ENCODE assay signal across 10 cellular contexts in the genomic region with DNA sequence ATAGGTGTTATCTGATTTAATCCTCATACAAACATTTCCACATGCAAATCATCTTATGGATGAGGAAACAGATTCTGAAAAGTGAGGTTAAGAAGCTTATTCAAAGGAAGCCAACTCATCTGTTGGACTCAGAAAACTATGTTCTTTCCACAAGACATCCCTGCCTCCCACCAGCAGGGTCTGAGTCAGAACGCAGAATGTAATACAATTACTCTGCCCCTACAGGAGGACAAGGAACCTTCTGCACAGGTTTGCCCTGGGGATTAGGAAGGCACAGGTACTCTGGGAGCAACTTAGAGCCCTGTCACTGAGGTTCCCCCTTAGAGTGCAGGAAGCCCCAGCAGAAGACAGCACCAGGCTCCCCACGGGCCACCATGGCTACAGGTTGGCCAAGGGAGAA.
DNase-seq lines count a peak whose midpoint lies in the region; ATAC-seq and TF ChIP-seq lines count a peak whose summit lies in the region.
"Had no signal": no experiment of that assay in that cellular context is flagged by ENCODE, and none has a peak within 500 bp of the region (broad histone marks: within the 10 kb centered on the region; RNA-seq: fewer than 3 reads in every experiment).

No MANE protein-coding gene starts in this region.

- H3K9me3 Mint-ChIP-seq in GM23338, result no peaks in the 10 kb centered on the region
- no peaks in the 10 kb centered on the region for H3K9me3 Mint-ChIP-seq in stimulated activated naive B cell treated with anti-CD40 and anti-IgM and Interleukin-4, amounts not matched to agents 10 μg/mL and 1 μg/mL and 100 μg/mL, for 72 hours

- H4K20me1 ChIP-seq in GM23338 (replicated peaks; ENCODE audit: insufficient read depth), result no peaks in the 10 kb centered on the region

- 0 out of 4 replicates have a peak, but pooled peaks of 1 of the 2 experiments have one; percentile 9 for TF ChIP-seq CTCF in GM23338 (conservative IDR thresholded peaks at IDR 0.05; ENCODE audit: low read depth in 2 of 2)
- TF ChIP-seq CTCF in fibroblast of pulmonary artery (IDR thresholded peaks at IDR 0.05; ENCODE audit: low read length, missing control alignments), result peak; percentile 63

- H3K4me1 ChIP-seq in GM23338 (ENCODE audit: insufficient read depth), result peaks cover 23% of the 10 kb centered on the region

- DNase-seq in GM23338 (ENCODE audit: low spot score), result peak; percentile 40
- DNase-seq in SK-N-DZ (ENCODE audit: low spot score), result peak; percentile 15
- peak; percentile 86 for DNase-seq in fibroblast of pulmonary artery (ENCODE audit: low read depth)
- peak; percentile 71 for DNase-seq in renal cortical epithelial cell (ENCODE audit: low read depth)
- no peak for DNase-seq in NCI-H2107 treated with DMSO at 0.1 percent for 48 hours (lab: John Stamatoyannopoulos, UW; ENCODE audit: unreplicated experiment)
- no peak for DNase-seq in stimulated activated naive B cell treated with anti-CD40 and anti-IgM and Interleukin-4, amounts not matched to agents 10 μg/mL and 1 μg/mL and 100 μg/mL, for 72 hours
- DNase-seq in stimulated activated CD4-positive, alpha-beta T cell treated with anti-CD3 and anti-CD28 coated beads, Interleukin-4, amount 100 ng/mL, for 4 hours, result no peak
- no peak for DNase-seq in GF-D8 (lab: John Stamatoyannopoulos, UW)

- H3F3A ChIP-seq in GM23338 (replicated peaks; ENCODE audit: low read depth), result 0 out of 2 replicates have a peak, but pooled peaks cover 7% of the 10 kb centered on the region

- no peaks in the 10 kb centered on the region; the same call in 1 of the 2 replicates for H3K9me2 ChIP-seq in GM23338 (ENCODE audit: insufficient read depth)

- no peak overlapping the region for H3K4me2 ChIP-seq in GM23338

- peaks cover 6% of the 10 kb centered on the region; the same call in 1 of the 2 replicates for H3K79me2 ChIP-seq in GM23338 (replicated peaks; ENCODE audit: insufficient read depth)

- no peak overlapping the region for H3K27ac ChIP-seq in GM23338 (ENCODE audit: low read depth)
- H3K27ac ChIP-seq: SK-N-MC had no signal

- no peak overlapping the region for H3K4me3 Mint-ChIP-seq in GM23338
- H3K4me3 Mint-ChIP-seq in stimulated activated naive B cell treated with anti-CD40 and anti-IgM and Interleukin-4, amounts not matched to agents 10 μg/mL and 1 μg/mL and 100 μg/mL, for 72 hours, result no peak overlapping the region

- H3K4me1 Mint-ChIP-seq in GM23338, result peaks cover 52% of the 10 kb centered on the region
- peaks cover 11 to 14% of the 10 kb centered on the region in 2 donors for H3K4me1 Mint-ChIP-seq in stimulated activated naive B cell treated with anti-CD40 and anti-IgM and Interleukin-4, amounts not matched to agents 10 μg/mL and 1 μg/mL and 100 μg/mL, for 72 hours

- ATAC-seq in GM23338, result peak; percentile 8
- ATAC-seq in stimulated activated naive B cell treated with anti-CD40 and anti-IgM and Interleukin-4, amounts not matched to agents 10 μg/mL and 1 μg/mL and 100 μg/mL, for 72 hours (replicated peaks), result no peak
- ATAC-seq: GM12878 had no signal

- no peaks in the 10 kb centered on the region for H3K27me3 ChIP-seq in GM23338 (ENCODE audit: insufficient read depth)

- H3K27me3 Mint-ChIP-seq in GM23338 (ENCODE audit: insufficient read depth, low read depth, poor library complexity), result peaks cover 4% of the 10 kb centered on the region
- H3K27me3 Mint-ChIP-seq in stimulated activated naive B cell treated with anti-CD40 and anti-IgM and Interleukin-4, amounts not matched to agents 10 μg/mL and 1 μg/mL and 100 μg/mL, for 72 hours, result no peaks in the 10 kb centered on the region

- H3K27ac Mint-ChIP-seq in GM23338, result no peak overlapping the region
- no peak overlapping the region for H3K27ac Mint-ChIP-seq in stimulated activated naive B cell treated with anti-CD40 and anti-IgM and Interleukin-4, amounts not matched to agents 10 μg/mL and 1 μg/mL and 100 μg/mL, for 72 hours

- H3K4me3 ChIP-seq in GM23338 (no peak overlapping the region), fibroblast of pulmonary artery (replicated peaks; ENCODE audit: low read depth, low read length) (peak overlapping the region; percentile 53)
- H3K4me3 ChIP-seq: GM12878, SK-N-MC had no signal

- H2AFZ ChIP-seq in GM23338, result no peak overlapping the region

- H3K36me3 ChIP-seq in GM23338 (ENCODE audit: insufficient read depth), result no peaks in the 10 kb centered on the region

- peaks cover 4% of the 10 kb centered on the region; the same call in 2 of the 3 replicates for H3K36me3 Mint-ChIP-seq in GM23338 (ENCODE audit: low read depth)
- peaks cover 9 to 38% of the 10 kb centered on the region in 2 donors for H3K36me3 Mint-ChIP-seq in stimulated activated naive B cell treated with anti-CD40 and anti-IgM and Interleukin-4, amounts not matched to agents 10 μg/mL and 1 μg/mL and 100 μg/mL, for 72 hours

TF ChIP-seq in GM23338, 12 proteins besides CTCF, POLR2A, EP300 and RAD21:
- TF ChIP-seq ZNF331 (CRISPR knock-in tag; IDR thresholded peaks at IDR 0.05; ENCODE audit: low read depth) (no peak), CREB1 (CRISPR knock-in tag; IDR thresholded peaks at IDR 0.05; ENCODE audit: low read depth) (no peak), NANOG (IDR thresholded peaks at IDR 0.05; ENCODE audit: borderline replicate concordance) (no peak), EZH2phosphoT487 (IDR thresholded peaks at IDR 0.05; ENCODE audit: unreplicated experiment) (no peak)
- TF ChIP-seq, protein P1, sequence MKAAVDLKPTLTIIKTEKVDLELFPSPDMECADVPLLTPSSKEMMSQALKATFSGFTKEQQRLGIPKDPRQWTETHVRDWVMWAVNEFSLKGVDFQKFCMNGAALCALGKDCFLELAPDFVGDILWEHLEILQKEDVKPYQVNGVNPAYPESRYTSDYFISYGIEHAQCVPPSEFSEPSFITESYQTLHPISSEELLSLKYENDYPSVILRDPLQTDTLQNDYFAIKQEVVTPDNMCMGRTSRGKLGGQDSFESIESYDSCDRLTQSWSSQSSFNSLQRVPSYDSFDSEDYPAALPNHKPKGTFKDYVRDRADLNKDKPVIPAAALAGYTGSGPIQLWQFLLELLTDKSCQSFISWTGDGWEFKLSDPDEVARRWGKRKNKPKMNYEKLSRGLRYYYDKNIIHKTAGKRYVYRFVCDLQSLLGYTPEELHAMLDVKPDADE (IDR thresholded peaks at IDR 0.05), result no peak
- TF ChIP-seq, protein P2, sequence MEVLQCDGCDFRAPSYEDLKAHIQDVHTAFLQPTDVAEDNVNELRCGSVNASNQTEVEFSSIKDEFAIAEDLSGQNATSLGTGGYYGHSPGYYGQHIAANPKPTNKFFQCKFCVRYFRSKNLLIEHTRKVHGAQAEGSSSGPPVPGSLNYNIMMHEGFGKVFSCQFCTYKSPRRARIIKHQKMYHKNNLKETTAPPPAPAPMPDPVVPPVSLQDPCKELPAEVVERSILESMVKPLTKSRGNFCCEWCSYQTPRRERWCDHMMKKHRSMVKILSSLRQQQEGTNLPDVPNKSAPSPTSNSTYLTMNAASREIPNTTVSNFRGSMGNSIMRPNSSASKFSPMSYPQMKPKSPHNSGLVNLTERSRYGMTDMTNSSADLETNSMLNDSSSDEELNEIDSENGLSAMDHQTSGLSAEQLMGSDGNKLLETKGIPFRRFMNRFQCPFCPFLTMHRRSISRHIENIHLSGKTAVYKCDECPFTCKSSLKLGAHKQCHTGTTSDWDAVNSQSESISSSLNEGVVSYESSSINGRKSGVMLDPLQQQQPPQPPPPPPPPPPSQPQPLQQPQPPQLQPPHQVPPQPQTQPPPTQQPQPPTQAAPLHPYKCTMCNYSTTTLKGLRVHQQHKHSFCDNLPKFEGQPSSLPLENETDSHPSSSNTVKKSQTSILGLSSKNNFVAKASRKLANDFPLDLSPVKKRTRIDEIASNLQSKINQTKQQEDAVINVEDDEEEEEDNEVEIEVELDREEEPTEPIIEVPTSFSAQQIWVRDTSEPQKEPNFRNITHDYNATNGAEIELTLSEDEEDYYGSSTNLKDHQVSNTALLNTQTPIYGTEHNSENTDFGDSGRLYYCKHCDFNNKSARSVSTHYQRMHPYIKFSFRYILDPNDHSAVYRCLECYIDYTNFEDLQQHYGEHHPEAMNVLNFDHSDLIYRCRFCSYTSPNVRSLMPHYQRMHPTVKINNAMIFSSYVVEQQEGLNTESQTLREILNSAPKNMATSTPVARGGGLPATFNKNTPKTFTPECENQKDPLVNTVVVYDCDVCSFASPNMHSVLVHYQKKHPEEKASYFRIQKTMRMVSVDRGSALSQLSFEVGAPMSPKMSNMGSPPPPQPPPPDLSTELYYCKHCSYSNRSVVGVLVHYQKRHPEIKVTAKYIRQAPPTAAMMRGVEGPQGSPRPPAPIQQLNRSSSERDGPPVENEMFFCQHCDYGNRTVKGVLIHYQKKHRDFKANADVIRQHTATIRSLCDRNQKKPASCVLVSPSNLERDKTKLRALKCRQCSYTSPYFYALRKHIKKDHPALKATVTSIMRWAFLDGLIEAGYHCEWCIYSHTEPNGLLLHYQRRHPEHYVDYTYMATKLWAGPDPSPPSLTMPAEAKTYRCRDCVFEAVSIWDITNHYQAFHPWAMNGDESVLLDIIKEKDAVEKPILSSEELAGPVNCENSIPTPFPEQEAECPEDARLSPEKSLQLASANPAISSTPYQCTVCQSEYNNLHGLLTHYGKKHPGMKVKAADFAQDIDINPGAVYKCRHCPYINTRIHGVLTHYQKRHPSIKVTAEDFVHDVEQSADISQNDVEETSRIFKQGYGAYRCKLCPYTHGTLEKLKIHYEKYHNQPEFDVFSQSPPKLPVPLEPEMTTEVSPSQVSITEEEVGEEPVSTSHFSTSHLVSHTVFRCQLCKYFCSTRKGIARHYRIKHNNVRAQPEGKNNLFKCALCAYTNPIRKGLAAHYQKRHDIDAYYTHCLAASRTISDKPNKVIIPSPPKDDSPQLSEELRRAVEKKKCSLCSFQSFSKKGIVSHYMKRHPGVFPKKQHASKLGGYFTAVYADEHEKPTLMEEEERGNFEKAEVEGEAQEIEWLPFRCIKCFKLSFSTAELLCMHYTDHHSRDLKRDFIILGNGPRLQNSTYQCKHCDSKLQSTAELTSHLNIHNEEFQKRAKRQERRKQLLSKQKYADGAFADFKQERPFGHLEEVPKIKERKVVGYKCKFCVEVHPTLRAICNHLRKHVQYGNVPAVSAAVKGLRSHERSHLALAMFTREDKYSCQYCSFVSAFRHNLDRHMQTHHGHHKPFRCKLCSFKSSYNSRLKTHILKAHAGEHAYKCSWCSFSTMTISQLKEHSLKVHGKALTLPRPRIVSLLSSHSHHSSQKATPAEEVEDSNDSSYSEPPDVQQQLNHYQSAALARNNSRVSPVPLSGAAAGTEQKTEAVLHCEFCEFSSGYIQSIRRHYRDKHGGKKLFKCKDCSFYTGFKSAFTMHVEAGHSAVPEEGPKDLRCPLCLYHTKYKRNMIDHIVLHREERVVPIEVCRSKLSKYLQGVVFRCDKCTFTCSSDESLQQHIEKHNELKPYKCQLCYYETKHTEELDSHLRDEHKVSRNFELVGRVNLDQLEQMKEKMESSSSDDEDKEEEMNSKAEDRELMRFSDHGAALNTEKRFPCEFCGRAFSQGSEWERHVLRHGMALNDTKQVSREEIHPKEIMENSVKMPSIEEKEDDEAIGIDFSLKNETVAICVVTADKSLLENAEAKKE (CRISPR knock-in tag; IDR thresholded peaks at IDR 0.05), result no peak
TF ChIP-seq in GM23338: peak in this region for 0.

Comparison
In these comparisons a context has a peak if more than half of its experiments do, and no peak if none do; other contexts are left out.
1. DNase-seq: peak in GM23338 (single experiment), SK-N-DZ (single experiment), fibroblast of pulmonary artery (single experiment) and renal cortical epithelial cell (single experiment); none in NCI-H2107 treated with DMSO at 0.1 percent for 48 hours (single experiment), stimulated activated naive B cell treated with anti-CD40 and anti-IgM and Interleukin-4, amounts not matched to agents 10 μg/mL and 1 μg/mL and 100 μg/mL, for 72 hours (single experiment), stimulated activated CD4-positive, alpha-beta T cell treated with anti-CD3 and anti-CD28 coated beads, Interleukin-4, amount 100 ng/mL, for 4 hours (0 of 2) and GF-D8 (single experiment).